Comparison of ENCODE assay signal across 20 cellular contexts in genomic region chr6:74597266-74597665, GRCh38.
A peak's percentile ranks its signal among the peaks of the same experiment; 100 is the strongest.
DNase-seq lines count a peak whose midpoint lies in the region; ATAC-seq and TF ChIP-seq lines count a peak whose summit lies in the region.
"Had no signal": no experiment of that assay in that cellular context is flagged by ENCODE, and none has a peak within 500 bp of the region (broad histone marks: within the 10 kb centered on the region; RNA-seq: fewer than 3 reads in every experiment).

No MANE protein-coding gene starts in this region.

- no peak overlapping the region for H3K27ac ChIP-seq in mesenchymal stem cell (ENCODE audit: low read length, poor library complexity, severe bottlenecking)
- H3K27ac ChIP-seq: coronary artery, PC-9, SK-N-MC had no signal

- H2BK5ac ChIP-seq in mesenchymal stem cell (ENCODE audit: low read depth, low read length, poor library complexity, severe bottlenecking), result no peak overlapping the region

- H2AFZ ChIP-seq in mesenchymal stem cell (ENCODE audit: low read depth, low read length), result no peak overlapping the region
- H2AFZ ChIP-seq: PC-9 had no signal

- 27% methylated on average over 1 of the region's 2 CpGs for WGBS in mesenchymal stem cell

- H2BK15ac ChIP-seq in mesenchymal stem cell (ENCODE audit: low read depth, poor library complexity, severe bottlenecking), result no peak overlapping the region

- no peak overlapping the region for H3K9ac ChIP-seq in mesenchymal stem cell (ENCODE audit: low read length)

- no peak overlapping the region for H3K18ac ChIP-seq in mesenchymal stem cell (ENCODE audit: low read depth in 1 of 2, low read length in 2 of 2)

- no peak overlapping the region for H3K23ac ChIP-seq in mesenchymal stem cell (ENCODE audit: low read length in 2 of 2)

- no peaks in the 10 kb centered on the region for H3K9me3 ChIP-seq in mesenchymal stem cell (ENCODE audit: control insufficient read depth, low read length)
- H3K9me3 ChIP-seq: BE2C had no signal

- no peaks in the 10 kb centered on the region for H3K36me3 ChIP-seq in mesenchymal stem cell (ENCODE audit: control insufficient read depth in 1 of 2, insufficient read depth in 2 of 2, low read depth in 1 of 2, low read length in 2 of 2)
- H3K36me3 ChIP-seq: BE2C had no signal

- H3K4me3 ChIP-seq in GM12865 (ENCODE audit: low read depth, low read length), result no peak overlapping the region
- H3K4me3 ChIP-seq in choroid plexus epithelial cell (ENCODE audit: low read depth, low read length), result no peak overlapping the region
- no peak overlapping the region for H3K4me3 ChIP-seq in mesenchymal stem cell (ENCODE audit: insufficient read depth in 1 of 2, low read depth in 1 of 2, low read length in 2 of 2)
- H3K4me3 ChIP-seq: coronary artery, PC-9, SK-N-MC had no signal

- DNase-seq in GM12865 (ENCODE audit: low read depth), result peak; percentile 18
- peak; percentile 13 for DNase-seq in MV-4-11 (lab: John Stamatoyannopoulos, UW)
- DNase-seq in choroid plexus epithelial cell (ENCODE audit: low read depth), result peak; percentile 70
- DNase-seq in pulmonary artery endothelial cell (ENCODE audit: low read depth, low spot score), result peak; percentile 13
- no peak for DNase-seq in medulla oblongata (ENCODE audit: extremely low spot score)
- DNase-seq in mesenchymal stem cell, result no peak
- DNase-seq: activated CD4-positive, CD25-positive, alpha-beta regulatory T cell; activated CD8-positive, alpha-beta memory T cell treated with anti-CD3 and anti-CD28 coated beads for 24 hours; BE2C; GDM1; left colon; NCI-H146; NCI-H748 treated with DMSO at 0.1 percent for 48 hours; nephron progenitor cell; PC-9; stimulated activated naive CD8-positive, alpha-beta T cell treated with anti-CD3 and anti-CD28 coated beads, Interleukin-15, amount 100 ng/mL, for 72 hours had no signal

- no peak overlapping the region for H3K14ac ChIP-seq in mesenchymal stem cell (ENCODE audit: low read length in 2 of 2)

- no peak overlapping the region for H3K4me2 ChIP-seq in mesenchymal stem cell (ENCODE audit: low read length, poor library complexity, severe bottlenecking)
- H3K4me2 ChIP-seq: PC-9 had no signal

- H2AK5ac ChIP-seq in mesenchymal stem cell (ENCODE audit: low read length, severe bottlenecking), result no peak overlapping the region

- H3K4ac ChIP-seq in mesenchymal stem cell (ENCODE audit: low read depth in 1 of 2, low read length in 2 of 2), result no peak overlapping the region

- no peaks in the 10 kb centered on the region for H3K79me1 ChIP-seq in mesenchymal stem cell (replicated peaks; ENCODE audit: low read length, poor library complexity, severe bottlenecking)

- ATAC-seq in HG03571 (IDR thresholded peaks at IDR 0.05; ENCODE audit: unreplicated experiment), result no peak
- ATAC-seq: activated naive CD4-positive, alpha-beta T cell treated with anti-CD3 and anti-CD28 coated beads, Interleukin-2, amount 50 U/mL, for 72 hours; left colon; stimulated activated naive CD8-positive, alpha-beta T cell treated with anti-CD3 and anti-CD28 coated beads, Interleukin-15, amount 100 ng/mL, for 72 hours had no signal

- H3K4me1 ChIP-seq in mesenchymal stem cell (ENCODE audit: control insufficient read depth, insufficient read depth, low read depth, low read length), result no peaks in the 10 kb centered on the region
- H3K4me1 ChIP-seq: BE2C had no signal

- no peak for TF ChIP-seq CTCF in GM12865 (IDR thresholded peaks at IDR 0.05; ENCODE audit: insufficient read depth, low read depth, low read length, missing control alignments)
- TF ChIP-seq CTCF in choroid plexus epithelial cell (conservative IDR thresholded peaks at IDR 0.05; ENCODE audit: low read depth, low read length), result no peak

- H4K91ac ChIP-seq in mesenchymal stem cell (ENCODE audit: low read length), result no peak overlapping the region

- no peak overlapping the region for H4K8ac ChIP-seq in mesenchymal stem cell (ENCODE audit: low read length)

- no peak overlapping the region for H2BK12ac ChIP-seq in mesenchymal stem cell (ENCODE audit: low read length in 2 of 2)

- no peaks in the 10 kb centered on the region for H3K27me3 ChIP-seq in mesenchymal stem cell (ENCODE audit: control insufficient read depth in 1 of 2, insufficient read depth in 1 of 2, low read length in 2 of 2)
- H3K27me3 ChIP-seq: BE2C had no signal

- no peak overlapping the region for H2BK120ac ChIP-seq in mesenchymal stem cell (ENCODE audit: low read depth, low read length)

Comparison
In these comparisons a context has a peak if more than half of its experiments do, and no peak if none do; other contexts are left out.
1. DNase-seq: peak in GM12865 (single experiment), MV-4-11 (single experiment), choroid plexus epithelial cell (single experiment) and pulmonary artery endothelial cell (single experiment); none in medulla oblongata (single experiment) and mesenchymal stem cell (single experiment).